13 cellular contexts compared by ENCODE assay signal in the genomic region with DNA sequence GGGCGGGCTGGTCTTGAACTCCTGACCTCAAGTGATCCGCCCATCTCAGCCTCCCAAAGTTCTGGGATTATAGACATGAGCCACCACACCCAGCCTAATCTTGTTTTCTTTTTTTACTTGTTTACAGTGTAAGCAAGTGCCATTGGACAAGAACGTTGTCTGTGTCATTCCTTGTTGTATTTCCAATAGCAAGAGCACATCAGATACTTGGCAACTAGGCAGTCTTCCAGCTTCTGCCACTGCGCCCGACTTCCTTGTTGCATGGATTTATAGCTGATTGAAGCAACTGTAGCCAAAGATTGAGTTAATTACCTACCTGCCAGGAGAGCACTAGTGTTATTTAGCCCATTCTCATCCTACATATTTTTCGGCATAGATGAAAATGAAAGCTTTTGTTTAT. TPM values are rescaled to one million over a fixed set of nuclear protein-coding genes. Genes with fewer than 3 reads are reported as not detected.
A peak's percentile ranks its signal among the peaks of the same experiment; 100 is the strongest.
DNase-seq lines count a peak whose midpoint lies in the region; ATAC-seq and TF ChIP-seq lines count a peak whose summit lies in the region.
"Had no signal": no experiment of that assay in that cellular context is flagged by ENCODE, and none has a peak within 500 bp of the region (broad histone marks: within the 10 kb centered on the region; RNA-seq: fewer than 3 reads in every experiment).

No MANE protein-coding gene starts in this region.

- TF ChIP-seq CTCF in mucosa of descending colon (IDR thresholded peaks at IDR 0.05), result no peak

- no peaks in the 10 kb centered on the region for H3K9me3 ChIP-seq in mucosa of descending colon
- H3K9me3 ChIP-seq: Caco-2 had no signal

- H3K27me3 Mint-ChIP-seq in activated naive CD4-positive, alpha-beta T cell treated with anti-CD3 and anti-CD28 coated beads, Interleukin-2, amount 10 ng/mL, durations not matched to agents 7 days and 5 days, result no peaks in the 10 kb centered on the region
- H3K27me3 Mint-ChIP-seq in T-cell, result no peaks in the 10 kb centered on the region
- H3K27me3 Mint-ChIP-seq in stimulated activated naive B cell treated with anti-CD40 and anti-IgM and Interleukin-4, amounts not matched to agents 10 μg/mL and 1 μg/mL and 100 μg/mL, for 72 hours, result no peaks in the 10 kb centered on the region

- H3K36me3 Mint-ChIP-seq in activated naive CD4-positive, alpha-beta T cell treated with anti-CD3 and anti-CD28 coated beads, Interleukin-2, amount 10 ng/mL, durations not matched to agents 7 days and 5 days, result peaks cover 60% of the 10 kb centered on the region
- peaks cover 50% of the 10 kb centered on the region for H3K36me3 Mint-ChIP-seq in T-cell
- peaks cover 45 to 51% of the 10 kb centered on the region in 2 donors for H3K36me3 Mint-ChIP-seq in stimulated activated naive B cell treated with anti-CD40 and anti-IgM and Interleukin-4, amounts not matched to agents 10 μg/mL and 1 μg/mL and 100 μg/mL, for 72 hours

- POLR2A ChIA-PET in T-cell (lab: Charles Lee), result interaction anchor here in 1 of 2 donors (0.6 kb wide), 1 partner anchor 174 kb away, joined by 4 read pairs; no protein-coding TSS in a partner anchor

- peak overlapping the region; percentile 4 for H3K27ac Mint-ChIP-seq in activated naive CD4-positive, alpha-beta T cell treated with anti-CD3 and anti-CD28 coated beads, Interleukin-2, amount 10 ng/mL, durations not matched to agents 7 days and 5 days
- peak overlapping the region; percentile 6 to 52 for H3K27ac Mint-ChIP-seq in T-cell
- H3K27ac Mint-ChIP-seq in stimulated activated naive B cell treated with anti-CD40 and anti-IgM and Interleukin-4, amounts not matched to agents 10 μg/mL and 1 μg/mL and 100 μg/mL, for 72 hours, result peak overlapping the region; percentile 56

- intact Hi-C loops in mucosa of descending colon (cut with DNase I, micrococcal nuclease), result no loop called here

- H3K4me1 ChIP-seq in mucosa of descending colon (ENCODE audit: low read depth), result peaks cover 5% of the 10 kb centered on the region
- H3K4me1 ChIP-seq: Caco-2 had no signal

- DNase-seq in activated naive CD4-positive, alpha-beta T cell treated with anti-CD3 and anti-CD28 coated beads, Interleukin-2, amount 10 ng/mL, durations not matched to agents 7 days and 5 days, result no peak
- DNase-seq in activated naive CD4-positive, alpha-beta T cell treated with Interleukin-2 at 50 U/mL for 16 hours, result no peak
- no peak for DNase-seq in T-cell
- peak; percentile 71 to 81 (median 74) for DNase-seq in mucosa of descending colon
- no peak for DNase-seq in stimulated activated naive B cell treated with anti-CD40 and anti-IgM and Interleukin-4, amounts not matched to agents 10 μg/mL and 1 μg/mL and 100 μg/mL, for 72 hours
- DNase-seq in OCI-M2 (lab: John Stamatoyannopoulos, UW; ENCODE audit: unreplicated experiment), result no peak
- no peak for DNase-seq in NCI-H1048 (lab: John Stamatoyannopoulos, UW)
- DNase-seq: Caco-2, DMS153, KG1, NCI-H1092, NCI-H146, NCI-H774 had no signal

- no peaks in the 10 kb centered on the region for H3K36me3 ChIP-seq in mucosa of descending colon (ENCODE audit: low read depth)

- peaks cover 15% of the 10 kb centered on the region for H3K4me1 Mint-ChIP-seq in activated naive CD4-positive, alpha-beta T cell treated with anti-CD3 and anti-CD28 coated beads, Interleukin-2, amount 10 ng/mL, durations not matched to agents 7 days and 5 days
- H3K4me1 Mint-ChIP-seq in T-cell, result peaks cover 8 to 24% (median 9%) of the 10 kb centered on the region in 3 donors
- H3K4me1 Mint-ChIP-seq in stimulated activated naive B cell treated with anti-CD40 and anti-IgM and Interleukin-4, amounts not matched to agents 10 μg/mL and 1 μg/mL and 100 μg/mL, for 72 hours, result peaks cover 11 to 29% of the 10 kb centered on the region in 2 donors

- no peak overlapping the region for H3K4me3 ChIP-seq in mucosa of descending colon

- H3K9me3 Mint-ChIP-seq in activated naive CD4-positive, alpha-beta T cell treated with anti-CD3 and anti-CD28 coated beads, Interleukin-2, amount 10 ng/mL, durations not matched to agents 7 days and 5 days, result no peaks in the 10 kb centered on the region
- no peaks in the 10 kb centered on the region for H3K9me3 Mint-ChIP-seq in T-cell
- H3K9me3 Mint-ChIP-seq in stimulated activated naive B cell treated with anti-CD40 and anti-IgM and Interleukin-4, amounts not matched to agents 10 μg/mL and 1 μg/mL and 100 μg/mL, for 72 hours, result no peaks in the 10 kb centered on the region

- CTCF ChIA-PET in activated naive CD4-positive, alpha-beta T cell treated with anti-CD3 and anti-CD28 coated beads, Interleukin-2, amount 10 ng/mL, durations not matched to agents 7 days and 5 days (lab: Charles Lee), result no interaction called here
- CTCF ChIA-PET in T-cell (lab: Charles Lee), result interaction anchor here (0.7 to 1.0 kb wide), 2 partner anchors 18 to 68 kb away, joined by 3 to 4 read pairs; no protein-coding TSS in a partner anchor

- H3K4me3 Mint-ChIP-seq in activated naive CD4-positive, alpha-beta T cell treated with anti-CD3 and anti-CD28 coated beads, Interleukin-2, amount 10 ng/mL, durations not matched to agents 7 days and 5 days, result no peak overlapping the region
- H3K4me3 Mint-ChIP-seq in T-cell, result no peak overlapping the region
- H3K4me3 Mint-ChIP-seq in stimulated activated naive B cell treated with anti-CD40 and anti-IgM and Interleukin-4, amounts not matched to agents 10 μg/mL and 1 μg/mL and 100 μg/mL, for 72 hours, result no peak overlapping the region

- no peak for ATAC-seq in T-cell (replicated peaks in 1 of 4)
- ATAC-seq in mucosa of descending colon, result peak; percentile 68
- no peak for ATAC-seq in stimulated activated naive B cell treated with anti-CD40 and anti-IgM and Interleukin-4, amounts not matched to agents 10 μg/mL and 1 μg/mL and 100 μg/mL, for 72 hours (replicated peaks)

RNA-seq across cellular contexts. Expression of gene SGSM3, which starts 3.1 kb away (rescaled TPM):
- total RNA-seq in T-cell (100 to 1,000 TPM in 3 of 5 donors, 10 to 100 TPM in 2; 89.4 to 116 (median 101) TPM), mucosa of descending colon (100 to 1,000 TPM in 2 of 3 donors, 10 to 100 TPM in 1; 89.8 to 128 (median 108) TPM)

RNA-seq across cellular contexts. Expression of gene ADSL, which starts 21.0 kb away (rescaled TPM):
- total RNA-seq in T-cell (10 to 100 TPM; 64.0 to 84.3 (median 75.1) TPM), mucosa of descending colon (10 to 100 TPM; 34.0 to 48.1 (median 42.8) TPM)

Comparison
In these comparisons a context has a peak if more than half of its experiments do, and no peak if none do; other contexts are left out.
1. DNase-seq: peak in mucosa of descending colon (3 of 3); none in activated naive CD4-positive, alpha-beta T cell treated with anti-CD3 and anti-CD28 coated beads, Interleukin-2, amount 10 ng/mL, durations not matched to agents 7 days and 5 days (single experiment), activated naive CD4-positive, alpha-beta T cell treated with Interleukin-2 at 50 U/mL for 16 hours (single experiment), T-cell (0 of 34), stimulated activated naive B cell treated with anti-CD40 and anti-IgM and Interleukin-4, amounts not matched to agents 10 μg/mL and 1 μg/mL and 100 μg/mL, for 72 hours (single experiment), OCI-M2 (single experiment) and NCI-H1048 (single experiment).
2. H3K27ac Mint-ChIP-seq: peak in every context shown above with its lines; median percentile 56 in stimulated activated naive B cell treated with anti-CD40 and anti-IgM and Interleukin-4, amounts not matched to agents 10 μg/mL and 1 μg/mL and 100 μg/mL, for 72 hours; 29 in T-cell; 4 in activated naive CD4-positive, alpha-beta T cell treated with anti-CD3 and anti-CD28 coated beads, Interleukin-2, amount 10 ng/mL, durations not matched to agents 7 days and 5 days.